12 cellular contexts compared by ENCODE assay signal in the genomic region with DNA sequence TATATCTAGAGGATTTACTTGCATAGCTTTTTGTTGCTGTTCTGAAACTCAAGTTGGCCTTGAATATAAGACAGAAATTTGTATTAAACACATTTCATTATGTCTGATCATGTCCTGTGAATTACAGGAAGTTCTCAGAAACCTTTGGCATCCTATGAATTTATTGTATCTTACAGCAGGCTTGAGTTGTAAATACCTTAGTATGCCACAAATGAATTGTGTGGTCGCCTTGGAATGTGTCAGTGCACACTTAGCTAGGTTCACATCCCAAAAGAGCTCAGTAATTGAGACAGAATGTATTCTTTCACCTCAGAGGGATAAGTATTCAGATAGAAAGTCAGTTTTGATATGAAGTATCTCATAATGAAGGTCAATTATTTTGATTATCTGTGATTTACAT.
DNase-seq lines count a peak whose midpoint lies in the region; ATAC-seq and TF ChIP-seq lines count a peak whose summit lies in the region.
"Had no signal": no experiment of that assay in that cellular context is flagged by ENCODE, and none has a peak within 500 bp of the region (broad histone marks: within the 10 kb centered on the region; RNA-seq: fewer than 3 reads in every experiment).

No MANE protein-coding gene starts in this region.

- H3F3A ChIP-seq in smooth muscle cell (ENCODE audit: low read depth): no peaks in the 10 kb centered on the region

- no peaks in the 10 kb centered on the region for H3K27me3 ChIP-seq in HCT116 (ENCODE audit: insufficient read depth, low read length)
- H3K27me3 ChIP-seq in SJSA1 (replicated peaks): no peaks in the 10 kb centered on the region
- peaks cover 8% of the 10 kb centered on the region for H3K27me3 ChIP-seq in smooth muscle cell (ENCODE audit: low read depth)
- no peaks in the 10 kb centered on the region for H3K27me3 ChIP-seq in left ventricle myocardium inferior (ENCODE audit: low read depth)
- H3K27me3 ChIP-seq: suprapubic skin had no signal

- H3K9ac ChIP-seq in HCT116 (ENCODE audit: low read length) (no peak overlapping the region), smooth muscle cell (ENCODE audit: low read depth) (no peak overlapping the region)

- peak overlapping the region; percentile 6; the same call in 1 of the 2 replicates for H3K4me2 ChIP-seq in HCT116 (ENCODE audit: low read length)
- peak overlapping the region; percentile 44 for H3K4me2 ChIP-seq in smooth muscle cell
- no peak overlapping the region for H3K4me2 ChIP-seq in OCI-LY7 (ENCODE audit: low read length)

- POLR2A ChIA-PET in HCT116 (lab: Charles Lee): no interaction called here
- POLR2A ChIA-PET in OCI-LY7 (lab: Charles Lee): interaction anchor here (1.0 to 1.6 kb wide), 2 partner anchors 11 to 307 kb away, joined by 3 read pairs; no protein-coding TSS in a partner anchor

- H3K4me3 ChIP-seq in HCT116 (replicated peaks in 1 of 2; ENCODE audit: low read depth in 1 of 2, low read length in 2 of 2) (no peak overlapping the region), SJSA1 (no peak overlapping the region), fibroblast of pulmonary artery (replicated peaks; ENCODE audit: low read depth, low read length) (no peak overlapping the region), smooth muscle cell (no peak overlapping the region), left ventricle myocardium inferior (no peak overlapping the region), OCI-LY7 (ENCODE audit: low read depth, low read length, poor library complexity, severe bottlenecking) (no peak overlapping the region)
- H3K4me3 ChIP-seq: suprapubic skin had no signal

- H3K79me2 ChIP-seq in HCT116 (ENCODE audit: insufficient read depth, low read length) (no peaks in the 10 kb centered on the region), smooth muscle cell (ENCODE audit: low read depth) (no peaks in the 10 kb centered on the region), OCI-LY7 (ENCODE audit: insufficient read depth, low read depth, low read length) (no peaks in the 10 kb centered on the region)

- ATAC-seq in HCT116: peak; percentile 63; the same call in 1 of the 2 replicates

- H2AFZ ChIP-seq in HCT116 (ENCODE audit: low read depth, low read length, poor library complexity, severe bottlenecking) (no peak overlapping the region), smooth muscle cell (ENCODE audit: low read depth) (no peak overlapping the region), OCI-LY7 (ENCODE audit: low read length) (no peak overlapping the region)

- CTCF ChIA-PET in HCT116 (lab: Charles Lee) (no interaction called here), OCI-LY7 (lab: Charles Lee; ENCODE audit: unreplicated experiment) (no interaction called here)

- H4K20me1 ChIP-seq in HCT116 (ENCODE audit: insufficient read depth) (no peaks in the 10 kb centered on the region), smooth muscle cell (ENCODE audit: low read depth) (no peaks in the 10 kb centered on the region), OCI-LY7 (ENCODE audit: insufficient read depth, low read length) (no peaks in the 10 kb centered on the region)

- H3K36me3 ChIP-seq in HCT116 (ENCODE audit: control insufficient read depth in 1 of 2, insufficient read depth in 2 of 2, low read length in 2 of 2) (no peaks in the 10 kb centered on the region), SJSA1 (no peaks in the 10 kb centered on the region; the same call in 1 of the 2 replicates), smooth muscle cell (ENCODE audit: low read depth) (no peaks in the 10 kb centered on the region), left ventricle myocardium inferior (no peaks in the 10 kb centered on the region), OCI-LY7 (ENCODE audit: insufficient read depth, low read length) (no peaks in the 10 kb centered on the region)
- H3K36me3 ChIP-seq: suprapubic skin had no signal

- TF ChIP-seq RAD21 in HCT116 (IDR thresholded peaks at IDR 0.05; ENCODE audit: low read depth): no peak

- 57% methylated on average over 1 of the region's 1 CpG for WGBS in smooth muscle cell (ENCODE audit: low lambda C conversion rate)

- BruUV-seq in HCT116 (replicated peaks; lab: Mats Ljungman, UMichigan) (no TSS peak), OCI-LY7 (replicated peaks; lab: Mats Ljungman, UMichigan) (no TSS peak)

- intact Hi-C loops in HCT116 (cut with micrococcal nuclease): no loop called here
- intact Hi-C loops in left ventricle myocardium inferior (cut with micrococcal nuclease): no loop called here
- intact Hi-C loops in OCI-LY7 (cut with micrococcal nuclease; ENCODE audit: unreplicated experiment): no loop called here

- DNase-seq in HCT116 (ENCODE audit: low read depth, low spot score) (no peak), SJSA1 (ENCODE audit: low read depth in 1 of 2, low spot score in 2 of 2) (peak; percentile 60 to 67), fibroblast of pulmonary artery (ENCODE audit: low read depth) (peak; percentile 74), smooth muscle cell (lab: John Stamatoyannopoulos, UW; ENCODE audit: unreplicated experiment) (no peak), left ventricle myocardium inferior (no peak), OCI-LY7 (ENCODE audit: low spot score) (no peak)
- DNase-seq in stimulated activated naive CD4-positive, alpha-beta T cell (lab: John Stamatoyannopoulos, UW): no peak
- DNase-seq: activated effector memory CD4-positive, alpha-beta T cell treated with anti-CD3 and anti-CD28 coated beads, Interleukin-2, amount 50 U/mL, for 16 hours; Calu3; NCI-H146; NCI-H524 had no signal

- H3K9me2 ChIP-seq in HCT116 (ENCODE audit: insufficient read depth) (no peaks in the 10 kb centered on the region), OCI-LY7 (ENCODE audit: insufficient read depth, low read length) (no peaks in the 10 kb centered on the region)

- TF ChIP-seq CTCF in HCT116 (IDR thresholded peaks at IDR 0.05 in 2 of 3, conservative IDR thresholded peaks at IDR 0.05 in 1 of 3; ENCODE audit: borderline replicate concordance in 1 of 3, insufficient read depth in 1 of 3, low read depth in 2 of 3, low read length in 2 of 3) (no peak), fibroblast of pulmonary artery (IDR thresholded peaks at IDR 0.05; ENCODE audit: low read length, missing control alignments) (no peak), smooth muscle cell (IDR thresholded peaks at IDR 0.05; ENCODE audit: borderline replicate concordance, insufficient read depth, poor library complexity, severe bottlenecking) (no peak), left ventricle myocardium inferior (IDR thresholded peaks at IDR 0.05; ENCODE audit: borderline replicate concordance) (no peak), OCI-LY7 (conservative IDR thresholded peaks at IDR 0.05; ENCODE audit: low read length) (no peak)

- H3K27ac ChIP-seq in HCT116 (ENCODE audit: low read depth, low read length) (no peak overlapping the region), SJSA1 (peak overlapping the region; percentile 91), smooth muscle cell (ENCODE audit: low read depth) (peak overlapping the region; percentile 15), left ventricle myocardium inferior (replicated peaks) (no peak overlapping the region), OCI-LY7 (ENCODE audit: low read depth, low read length, poor library complexity, severe bottlenecking) (no peak overlapping the region)
- H3K27ac ChIP-seq: suprapubic skin had no signal

- H3K4me1 ChIP-seq in HCT116 (ENCODE audit: control insufficient read depth in 1 of 2, insufficient read depth in 2 of 2, low read length in 2 of 2) (no peaks in the 10 kb centered on the region), SJSA1 (replicated peaks) (peaks cover 41% of the 10 kb centered on the region), smooth muscle cell (ENCODE audit: low read depth) (no peaks in the 10 kb centered on the region), left ventricle myocardium inferior (no peaks in the 10 kb centered on the region), OCI-LY7 (ENCODE audit: insufficient read depth, low read length, poor library complexity, severe bottlenecking) (no peaks in the 10 kb centered on the region)
- H3K4me1 ChIP-seq: suprapubic skin had no signal

- no peak for TF ChIP-seq POLR2A in HCT116 (IDR thresholded peaks at IDR 0.05; ENCODE audit: borderline replicate concordance, extremely low read depth, insufficient read depth, insufficient read length)

- H3K9me3 ChIP-seq in HCT116 (ENCODE audit: control insufficient read depth in 1 of 2, insufficient read depth in 1 of 2, low read depth in 1 of 2, low read length in 2 of 2) (no peaks in the 10 kb centered on the region), SJSA1 (replicated peaks) (no peaks in the 10 kb centered on the region), smooth muscle cell (replicated peaks; ENCODE audit: low read depth) (no peaks in the 10 kb centered on the region), left ventricle myocardium inferior (replicated peaks) (no peaks in the 10 kb centered on the region), OCI-LY7 (ENCODE audit: low read length) (no peaks in the 10 kb centered on the region)
- H3K9me3 ChIP-seq: suprapubic skin had no signal

- RAD21 ChIA-PET in HCT116 (lab: Charles Lee; ENCODE audit: low non-redundant PET in 1 of 2, low total read pairs in 2 of 2, uncharacterized antibody in 2 of 2, unreplicated experiment in 2 of 2): no interaction called here

TF ChIP-seq in HCT116, 20 proteins besides CTCF, POLR2A, EP300 and RAD21:
- no peak for TF ChIP-seq TCF7L2 (IDR thresholded peaks at IDR 0.05; ENCODE audit: borderline replicate concordance, extremely low read depth, insufficient read depth, insufficient read length)
- TF ChIP-seq ELF1 (IDR thresholded peaks at IDR 0.05; ENCODE audit: borderline replicate concordance, low read depth): no peak

Comparison
In these comparisons a context has a peak if more than half of its experiments do, and no peak if none do; other contexts are left out.
1. DNase-seq: peak in SJSA1 (2 of 2) and fibroblast of pulmonary artery (single experiment); none in HCT116 (single experiment), smooth muscle cell (single experiment), left ventricle myocardium inferior (single experiment), OCI-LY7 (single experiment) and stimulated activated naive CD4-positive, alpha-beta T cell (0 of 6).
2. H3K27ac ChIP-seq: peak in SJSA1 (single experiment) and smooth muscle cell (single experiment); none in HCT116 (single experiment), left ventricle myocardium inferior (single experiment) and OCI-LY7 (single experiment).